ENCODE assay signal across 22 cellular contexts in the genomic region with DNA sequence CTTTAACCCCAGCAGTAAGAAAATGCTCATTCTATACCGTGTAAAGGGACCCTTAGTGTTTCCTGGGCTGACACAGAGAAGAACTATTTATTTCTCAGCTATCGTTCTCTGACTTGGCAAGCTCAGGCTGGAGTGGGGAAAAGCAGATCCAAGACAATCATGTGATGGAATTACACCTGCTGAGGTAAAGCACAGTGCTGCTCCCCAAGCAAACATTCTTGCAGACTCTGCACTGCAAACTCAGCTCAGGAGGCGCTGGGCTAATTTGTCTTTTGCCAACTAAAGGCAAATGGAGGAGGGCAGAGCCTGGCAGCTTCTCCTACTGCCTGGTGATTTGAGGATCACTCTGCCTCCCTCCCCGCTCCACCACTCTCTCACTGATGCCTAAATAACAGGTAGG. TPM values are rescaled to one million over a fixed set of nuclear protein-coding genes. Genes with fewer than 3 reads are reported as not detected.
DNase-seq lines count a peak whose midpoint lies in the region; ATAC-seq, FAIRE-seq and TF ChIP-seq lines count a peak whose summit lies in the region.
"Had no signal": no experiment of that assay in that cellular context is flagged by ENCODE, and none has a peak within 500 bp of the region (broad histone marks: within the 10 kb centered on the region; RNA-seq: fewer than 3 reads in every experiment).

No MANE protein-coding gene starts in this region.

- TF ChIP-seq CTCF in keratinocyte (optimal IDR thresholded peaks at IDR 0.05 in 1 of 3, IDR thresholded peaks at IDR 0.05 in 1 of 3, conservative IDR thresholded peaks at IDR 0.05 in 1 of 3; ENCODE audit: extremely low read depth in 1 of 3, insufficient read depth in 2 of 3, low read length in 3 of 3) = no peak

- H3K36me3 Mint-ChIP-seq in T-helper 1 cell treated with Interleukin-12 subunit alpha and Interleukin-12 subunit beta and Interleukin-4 antibody, amounts not matched to agents 30 μg/mL and 1 μg/mL, for 36 hours (ENCODE audit: low read depth) = peaks cover 30% of the 10 kb centered on the region
- peaks cover 45% of the 10 kb centered on the region for H3K36me3 Mint-ChIP-seq in activated T-helper 1 cell treated with anti-CD3 and anti-CD28 coated beads, Interleukin-12 subunit alpha, Interleukin-12 subunit beta, Interleukin-2, Interleukin-4 antibody, amounts not matched to agents 30 ng/mL and 10 ng/mL and 1 ng/mL, durations not matched to agents 14 hours and 24 hours and 36 hours (ENCODE audit: low read depth)
- no peaks in the 10 kb centered on the region for H3K36me3 Mint-ChIP-seq in natural killer cell treated with Interleukin-12 subunit alpha and Interleukin-12 subunit beta and Interleukin-15 and Interleukin-18, amount 100 ng/mL, for 72 hours

- CTCF ChIA-PET in HEK293T (lab: Yijun Ruan, JAX) = no interaction called here

- H3K27me3 Mint-ChIP-seq in T-helper 1 cell treated with Interleukin-12 subunit alpha and Interleukin-12 subunit beta and Interleukin-4 antibody, amounts not matched to agents 30 μg/mL and 1 μg/mL, for 36 hours (ENCODE audit: low read depth) = no peaks in the 10 kb centered on the region
- no peaks in the 10 kb centered on the region for H3K27me3 Mint-ChIP-seq in activated T-helper 1 cell treated with anti-CD3 and anti-CD28 coated beads, Interleukin-12 subunit alpha, Interleukin-12 subunit beta, Interleukin-2, Interleukin-4 antibody, amounts not matched to agents 30 ng/mL and 10 ng/mL and 1 ng/mL, durations not matched to agents 14 hours and 24 hours and 36 hours (ENCODE audit: insufficient read depth)
- H3K27me3 Mint-ChIP-seq in natural killer cell treated with Interleukin-12 subunit alpha and Interleukin-12 subunit beta and Interleukin-15 and Interleukin-18, amount 100 ng/mL, for 72 hours = peaks cover 0 to 2% of the 10 kb centered on the region in 2 donors
- H3K27me3 Mint-ChIP-seq: activated CD4-positive, alpha-beta T cell treated with anti-CD3 and anti-CD28 coated beads, Interleukin-2, amount 10 ng/mL, durations not matched to agents 7 days and 5 days; activated naive CD4-positive, alpha-beta T cell treated with anti-CD3 and anti-CD28 coated beads, Interleukin-2, amount 10 ng/mL, durations not matched to agents 7 days and 5 days had no signal

- peak overlapping the region; percentile 39 for H3K4me2 ChIP-seq in keratinocyte (ENCODE audit: control insufficient read depth, extremely low read depth, insufficient read depth, low read depth, low read length)

- no peaks in the 10 kb centered on the region for H3K79me2 ChIP-seq in keratinocyte (ENCODE audit: control insufficient read depth, insufficient read depth, low read length)

- H3K27ac ChIP-seq in keratinocyte (ENCODE audit: control insufficient read depth, insufficient read depth, low read length) (peak overlapping the region; percentile 44), skeletal muscle tissue (ENCODE audit: low read depth, low read length) (peak overlapping the region; percentile 47)
- H3K27ac ChIP-seq: 22Rv1, ovary had no signal

- no peaks in the 10 kb centered on the region for H3K9me1 ChIP-seq in keratinocyte (ENCODE audit: control insufficient read depth, extremely low read depth, insufficient read depth, low read length)

- DNase-seq in T-helper 1 cell (no peak), keratinocyte (ENCODE audit: low read depth, low spot score) (peak; percentile 25), HEK293T (ENCODE audit: extremely low spot score) (no peak)
- no peak for DNase-seq in activated T-helper 1 cell treated with anti-CD3 and anti-CD28 coated beads, Interleukin-12 subunit alpha, Interleukin-12 subunit beta, Interleukin-2, Interleukin-4 antibody, amounts not matched to agents 30 ng/mL and 10 ng/mL and 1 ng/mL, durations not matched to agents 14 hours and 24 hours and 36 hours (ENCODE audit: low spot score)
- no peak for DNase-seq in natural killer cell treated with Interleukin-12 subunit alpha and Interleukin-12 subunit beta and Interleukin-15 and Interleukin-18, amount 100 ng/mL, for 72 hours (ENCODE audit: low spot score)
- DNase-seq: activated CD4-positive, alpha-beta T cell treated with anti-CD3 and anti-CD28 coated beads, Interleukin-2, amount 10 ng/mL, durations not matched to agents 7 days and 5 days; activated naive CD4-positive, alpha-beta T cell treated with anti-CD3 and anti-CD28 coated beads, Interleukin-2, amount 10 ng/mL, durations not matched to agents 7 days and 5 days; BE2C; cortex of kidney; foreskin melanocyte; GDM1; NCI-H1105; NCI-H2171; NCI-H526 treated with DMSO at 0.1 percent for 48 hours; ovary; stimulated activated CD4-positive, alpha-beta T cell treated with anti-CD3 and anti-CD28 coated beads, Interleukin-4, amount 100 ng/mL, for 4 hours had no signal

- H2AFZ ChIP-seq in keratinocyte (ENCODE audit: control insufficient read depth, low read length) = peak overlapping the region; percentile 11

- H3K9ac ChIP-seq in keratinocyte (ENCODE audit: control insufficient read depth, extremely low read depth, insufficient read depth, low read length) (peak overlapping the region; percentile 19), skeletal muscle tissue (ENCODE audit: low read depth in 1 of 3, low read length in 3 of 3) (no peak overlapping the region)

- H3K4me1 Mint-ChIP-seq in T-helper 1 cell treated with Interleukin-12 subunit alpha and Interleukin-12 subunit beta and Interleukin-4 antibody, amounts not matched to agents 30 μg/mL and 1 μg/mL, for 36 hours (ENCODE audit: low read depth) = peaks cover 59% of the 10 kb centered on the region
- H3K4me1 Mint-ChIP-seq in activated T-helper 1 cell treated with anti-CD3 and anti-CD28 coated beads, Interleukin-12 subunit alpha, Interleukin-12 subunit beta, Interleukin-2, Interleukin-4 antibody, amounts not matched to agents 30 ng/mL and 10 ng/mL and 1 ng/mL, durations not matched to agents 14 hours and 24 hours and 36 hours (ENCODE audit: low read depth) = peaks cover 83% of the 10 kb centered on the region
- no peaks in the 10 kb centered on the region for H3K4me1 Mint-ChIP-seq in natural killer cell treated with Interleukin-12 subunit alpha and Interleukin-12 subunit beta and Interleukin-15 and Interleukin-18, amount 100 ng/mL, for 72 hours (ENCODE audit: low read depth in 2 of 2)

- no peaks in the 10 kb centered on the region for H3K36me3 ChIP-seq in keratinocyte (ENCODE audit: control insufficient read depth in 2 of 2, extremely low read depth in 1 of 2, insufficient read depth in 2 of 2, low read length in 2 of 2)
- no peaks in the 10 kb centered on the region for H3K36me3 ChIP-seq in skeletal muscle tissue (ENCODE audit: control insufficient read depth in 3 of 3, insufficient read depth in 3 of 3, low read length in 3 of 3)
- H3K36me3 ChIP-seq: BE2C, ovary had no signal

- intact Hi-C loops in activated T-helper 1 cell treated with anti-CD3 and anti-CD28 coated beads, Interleukin-12 subunit alpha, Interleukin-12 subunit beta, Interleukin-2, Interleukin-4 antibody, amounts not matched to agents 30 ng/mL and 10 ng/mL and 1 ng/mL, durations not matched to agents 14 hours and 24 hours and 36 hours (cut with micrococcal nuclease) = no loop called here

- H3K4me1 ChIP-seq in keratinocyte (ENCODE audit: control insufficient read depth, extremely low read depth, insufficient read depth, low read length) (peaks cover 49% of the 10 kb centered on the region), skeletal muscle tissue (ENCODE audit: control insufficient read depth in 3 of 3, insufficient read depth in 3 of 3, low read length in 3 of 3) (peaks cover 9 to 33% (median 12%) of the 10 kb centered on the region in 3 donors)
- H3K4me1 ChIP-seq: BE2C had no signal

- no peak for ATAC-seq in natural killer cell treated with Interleukin-12 subunit alpha and Interleukin-12 subunit beta and Interleukin-15 and Interleukin-18, amount 100 ng/mL, for 72 hours
- no peak for ATAC-seq in GM21447 (IDR thresholded peaks at IDR 0.05; ENCODE audit: unreplicated experiment)
- ATAC-seq: SK-N-SH treated with all-trans-retinoic acid at 6 μM for 48 hours had no signal

- H3K4me3 Mint-ChIP-seq in T-helper 1 cell treated with Interleukin-12 subunit alpha and Interleukin-12 subunit beta and Interleukin-4 antibody, amounts not matched to agents 30 μg/mL and 1 μg/mL, for 36 hours = no peak overlapping the region
- H3K4me3 Mint-ChIP-seq in activated T-helper 1 cell treated with anti-CD3 and anti-CD28 coated beads, Interleukin-12 subunit alpha, Interleukin-12 subunit beta, Interleukin-2, Interleukin-4 antibody, amounts not matched to agents 30 ng/mL and 10 ng/mL and 1 ng/mL, durations not matched to agents 14 hours and 24 hours and 36 hours = no peak overlapping the region
- H3K4me3 Mint-ChIP-seq in natural killer cell treated with Interleukin-12 subunit alpha and Interleukin-12 subunit beta and Interleukin-15 and Interleukin-18, amount 100 ng/mL, for 72 hours = no peak overlapping the region
- H3K4me3 Mint-ChIP-seq: activated CD4-positive, alpha-beta T cell treated with anti-CD3 and anti-CD28 coated beads, Interleukin-2, amount 10 ng/mL, durations not matched to agents 7 days and 5 days; activated naive CD4-positive, alpha-beta T cell treated with anti-CD3 and anti-CD28 coated beads, Interleukin-2, amount 10 ng/mL, durations not matched to agents 7 days and 5 days had no signal

- dilution Hi-C loops in keratinocyte (cut with MboI; ENCODE audit: extremely low pct_ligation_motif_present, low sequenced_read_pairs) = no loop called here

- H4K20me1 ChIP-seq in keratinocyte (ENCODE audit: control insufficient read depth, extremely low read depth, insufficient read depth, low read length) = no peaks in the 10 kb centered on the region

- H3K4me3 ChIP-seq in keratinocyte (ENCODE audit: control insufficient read depth in 2 of 3, extremely low read depth in 1 of 3, insufficient read depth in 2 of 3, low read depth in 1 of 3, low read length in 3 of 3) (no peak overlapping the region), skeletal muscle tissue (ENCODE audit: low read length in 3 of 3) (no peak overlapping the region)
- H3K4me3 ChIP-seq: ovary, skin epidermis had no signal

- H3K9me3 ChIP-seq in keratinocyte (ENCODE audit: control insufficient read depth, low read depth, low read length) (no peaks in the 10 kb centered on the region), skeletal muscle tissue (ENCODE audit: control insufficient read depth in 3 of 3, low read length in 3 of 3) (no peaks in the 10 kb centered on the region)
- H3K9me3 ChIP-seq: BE2C, ovary had no signal

- no peaks in the 10 kb centered on the region for H3K9me3 Mint-ChIP-seq in T-helper 1 cell treated with Interleukin-12 subunit alpha and Interleukin-12 subunit beta and Interleukin-4 antibody, amounts not matched to agents 30 μg/mL and 1 μg/mL, for 36 hours
- H3K9me3 Mint-ChIP-seq in activated T-helper 1 cell treated with anti-CD3 and anti-CD28 coated beads, Interleukin-12 subunit alpha, Interleukin-12 subunit beta, Interleukin-2, Interleukin-4 antibody, amounts not matched to agents 30 ng/mL and 10 ng/mL and 1 ng/mL, durations not matched to agents 14 hours and 24 hours and 36 hours = no peaks in the 10 kb centered on the region
- H3K9me3 Mint-ChIP-seq in natural killer cell treated with Interleukin-12 subunit alpha and Interleukin-12 subunit beta and Interleukin-15 and Interleukin-18, amount 100 ng/mL, for 72 hours = no peaks in the 10 kb centered on the region
- H3K9me3 Mint-ChIP-seq: activated CD4-positive, alpha-beta T cell treated with anti-CD3 and anti-CD28 coated beads, Interleukin-2, amount 10 ng/mL, durations not matched to agents 7 days and 5 days had no signal

- H3K27me3 ChIP-seq in keratinocyte (ENCODE audit: control insufficient read depth, extremely low read depth, insufficient read depth, low read length) (no peaks in the 10 kb centered on the region), skeletal muscle tissue (ENCODE audit: control insufficient read depth in 3 of 3, insufficient read depth in 3 of 3, low read length in 3 of 3) (no peaks in the 10 kb centered on the region)
- H3K27me3 ChIP-seq: BE2C, ovary had no signal

- FAIRE-seq in keratinocyte (lab: Jason Lieb, UNC) = peak; percentile 63

- peak overlapping the region; percentile 68 for H3K27ac Mint-ChIP-seq in T-helper 1 cell treated with Interleukin-12 subunit alpha and Interleukin-12 subunit beta and Interleukin-4 antibody, amounts not matched to agents 30 μg/mL and 1 μg/mL, for 36 hours
- peak overlapping the region; percentile 61 for H3K27ac Mint-ChIP-seq in activated T-helper 1 cell treated with anti-CD3 and anti-CD28 coated beads, Interleukin-12 subunit alpha, Interleukin-12 subunit beta, Interleukin-2, Interleukin-4 antibody, amounts not matched to agents 30 ng/mL and 10 ng/mL and 1 ng/mL, durations not matched to agents 14 hours and 24 hours and 36 hours
- H3K27ac Mint-ChIP-seq in natural killer cell treated with Interleukin-12 subunit alpha and Interleukin-12 subunit beta and Interleukin-15 and Interleukin-18, amount 100 ng/mL, for 72 hours = no peak overlapping the region

- POLR2A ChIA-PET in HEK293T (lab: Yijun Ruan, JAX) = no interaction called here

RNA-seq across cellular contexts. Expression of a gene that starts 57.8 kb away (rescaled TPM):
- total RNA-seq in activated T-helper 1 cell treated with anti-CD3 and anti-CD28 coated beads, Interleukin-12 subunit alpha, Interleukin-12 subunit beta, Interleukin-2, Interleukin-4 antibody, amounts not matched to agents 30 ng/mL and 10 ng/mL and 1 ng/mL, durations not matched to agents 14 hours and 24 hours and 36 hours = 181 and 182 TPM in 2 replicates
- polyA plus RNA-seq in keratinocyte = 8.8 to 15.0 TPM (median 12.5 TPM) in 3 replicates
- 6.1 TPM for polyA plus RNA-seq in keratinocyte (2011; ENCODE audit: low read depth)
- polyA plus RNA-seq in keratinocyte (2011; cell fraction: cytosol; rRNA removed) = 4.9 and 7.5 TPM in 2 replicates
- 8.8 and 10.0 TPM in 2 replicates for polyA plus RNA-seq in keratinocyte (2011; cell fraction: nucleus; rRNA removed)
- polyA plus RNA-seq in keratinocyte (2012; ENCODE audit: low replicate concordance) = 4.1 and 11.2 TPM in 2 replicates
- 6.1 to 22.3 TPM (median 16.9 TPM) in 3 replicates for polyA minus RNA-seq in keratinocyte
- 6.1 TPM for polyA minus RNA-seq in keratinocyte (2011; cell fraction: cytosol; rRNA and poly(A)+ RNA removed)
- polyA minus RNA-seq in keratinocyte (2011; cell fraction: nucleus; rRNA and poly(A)+ RNA removed) = 9.9 and 21.5 TPM in 2 replicates
- total RNA-seq in skeletal muscle tissue = 26.1 TPM
- total RNA-seq in natural killer cell treated with Interleukin-12 subunit alpha and Interleukin-12 subunit beta and Interleukin-15 and Interleukin-18, amount 100 ng/mL, for 72 hours = 100 to 1,000 TPM in 1 of 2 donors, 10 to 100 TPM in 1; 73.0 to 139 TPM

Comparison
In these comparisons a context has a peak if more than half of its experiments do, and no peak if none do; other contexts are left out.
1. H3K27ac Mint-ChIP-seq: peak in T-helper 1 cell treated with Interleukin-12 subunit alpha and Interleukin-12 subunit beta and Interleukin-4 antibody, amounts not matched to agents 30 μg/mL and 1 μg/mL, for 36 hours (single experiment) and activated T-helper 1 cell treated with anti-CD3 and anti-CD28 coated beads, Interleukin-12 subunit alpha, Interleukin-12 subunit beta, Interleukin-2, Interleukin-4 antibody, amounts not matched to agents 30 ng/mL and 10 ng/mL and 1 ng/mL, durations not matched to agents 14 hours and 24 hours and 36 hours (single experiment); none in natural killer cell treated with Interleukin-12 subunit alpha and Interleukin-12 subunit beta and Interleukin-15 and Interleukin-18, amount 100 ng/mL, for 72 hours (0 of 2).